In genomic region chr10:47705698-47706414, GRCh38 we compare ENCODE assay signal across 8 cellular contexts. TPM values are rescaled to one million over a fixed set of nuclear protein-coding genes. Genes with fewer than 3 reads are reported as not detected.
DNase-seq lines count a peak whose midpoint lies in the region; ATAC-seq and TF ChIP-seq lines count a peak whose summit lies in the region.
"Not testable (repeated sequence)": the region's sequence is repeated elsewhere in the genome, so short reads cannot be mapped to it uniquely, and the experiment has no call there.

No MANE protein-coding gene starts in this region.

- TF ChIP-seq CTCF in CD4-positive, alpha-beta T cell (IDR thresholded peaks at IDR 0.05); foreskin keratinocyte (conservative IDR thresholded peaks at IDR 0.05); nephron progenitor cell (IDR thresholded peaks at IDR 0.05): not testable (repeated sequence)

- not testable (repeated sequence) for H3K4me1 Mint-ChIP-seq in CD4-positive, alpha-beta T cell (ENCODE audit: low read depth); T-helper 2 cell treated with Interferon-gamma antibody and Interleukin-4, amounts not matched to agents 5 μg/mL and 100 μg/mL, for 36 hours (ENCODE audit: low read depth); activated naive CD4-positive, alpha-beta T cell treated with anti-CD3 and anti-CD28 coated beads, Interleukin-2, amount 10 ng/mL, durations not matched to agents 7 days and 5 days; nephron progenitor cell

- H3K27me3 Mint-ChIP-seq in CD4-positive, alpha-beta T cell; T-helper 2 cell treated with Interferon-gamma antibody and Interleukin-4, amounts not matched to agents 5 μg/mL and 100 μg/mL, for 36 hours (ENCODE audit: low read depth); activated naive CD4-positive, alpha-beta T cell treated with anti-CD3 and anti-CD28 coated beads, Interleukin-2, amount 10 ng/mL, durations not matched to agents 7 days and 5 days; nephron progenitor cell (ENCODE audit: low read depth, poor library complexity): not testable (repeated sequence)

- peak overlapping the region; percentile 63 for H3K4me3 Mint-ChIP-seq in CD4-positive, alpha-beta T cell
- H3K4me3 Mint-ChIP-seq in T-helper 2 cell treated with Interferon-gamma antibody and Interleukin-4, amounts not matched to agents 5 μg/mL and 100 μg/mL, for 36 hours, result peak overlapping the region; percentile 57
- peak overlapping the region; percentile 49 for H3K4me3 Mint-ChIP-seq in activated naive CD4-positive, alpha-beta T cell treated with anti-CD3 and anti-CD28 coated beads, Interleukin-2, amount 10 ng/mL, durations not matched to agents 7 days and 5 days
- peak overlapping the region; percentile 70 for H3K4me3 Mint-ChIP-seq in nephron progenitor cell

- H3K4me1 ChIP-seq in foreskin keratinocyte, result not testable (repeated sequence)

- H3K27ac Mint-ChIP-seq in CD4-positive, alpha-beta T cell; activated naive CD4-positive, alpha-beta T cell treated with anti-CD3 and anti-CD28 coated beads, Interleukin-2, amount 10 ng/mL, durations not matched to agents 7 days and 5 days; nephron progenitor cell: not testable (repeated sequence)
- H3K27ac Mint-ChIP-seq in T-helper 2 cell treated with Interferon-gamma antibody and Interleukin-4, amounts not matched to agents 5 μg/mL and 100 μg/mL, for 36 hours, result peak overlapping the region; percentile 49

- POLR2A ChIA-PET in CD4-positive, alpha-beta T cell (lab: Charles Lee), result not testable (repeated sequence)

- not testable (repeated sequence) for H3K27ac ChIP-seq in CD4-positive, alpha-beta T cell (ENCODE audit: low read depth, low read length)
- H3K27ac ChIP-seq in foreskin keratinocyte, result peak overlapping the region; percentile 90

- intact Hi-C loops in CD4-positive, alpha-beta T cell (cut with DNase I, micrococcal nuclease), result not testable (repeated sequence)

- DNase-seq in CD4-positive, alpha-beta T cell, result peak; percentile 52 to 76 (median 66)
- peak; percentile 65 for DNase-seq in T-helper 2 cell treated with Interferon-gamma antibody and Interleukin-4, amounts not matched to agents 5 μg/mL and 100 μg/mL, for 36 hours (ENCODE audit: low spot score)
- DNase-seq in activated naive CD4-positive, alpha-beta T cell treated with anti-CD3 and anti-CD28 coated beads, Interleukin-2, amount 10 ng/mL, durations not matched to agents 7 days and 5 days, result peak; percentile 79
- not testable (repeated sequence) for DNase-seq in foreskin keratinocyte
- DNase-seq in nephron progenitor cell, result peak; percentile 79
- peak; percentile 48 to 52 for DNase-seq in stimulated activated CD8-positive, alpha-beta memory T cell treated with anti-CD3 and anti-CD28 coated beads, Interleukin-2, amount 100 ng/mL, for 1 hour (ENCODE audit: low read depth in 2 of 2)

- ATAC-seq in CD4-positive, alpha-beta T cell (ENCODE audit: poor library complexity), result peak; percentile 95
- peak; percentile 98 for ATAC-seq in GM21529 (IDR thresholded peaks at IDR 0.05; ENCODE audit: unreplicated experiment)
- ATAC-seq in HG03432 (IDR thresholded peaks at IDR 0.05; ENCODE audit: unreplicated experiment), result peak; percentile 97
- peak; percentile 96 for ATAC-seq in foreskin keratinocyte

- H3K27me3 ChIP-seq in CD4-positive, alpha-beta T cell (ENCODE audit: control insufficient read depth, insufficient read depth, low read length); foreskin keratinocyte: not testable (repeated sequence)

- not testable (repeated sequence) for H3K9me3 ChIP-seq in CD4-positive, alpha-beta T cell (ENCODE audit: control insufficient read depth, low read length)

- CTCF ChIA-PET in CD4-positive, alpha-beta T cell (lab: Charles Lee); activated naive CD4-positive, alpha-beta T cell treated with anti-CD3 and anti-CD28 coated beads, Interleukin-2, amount 10 ng/mL, durations not matched to agents 7 days and 5 days (lab: Charles Lee): not testable (repeated sequence)

- not testable (repeated sequence) for H3K9me3 Mint-ChIP-seq in CD4-positive, alpha-beta T cell; T-helper 2 cell treated with Interferon-gamma antibody and Interleukin-4, amounts not matched to agents 5 μg/mL and 100 μg/mL, for 36 hours; activated naive CD4-positive, alpha-beta T cell treated with anti-CD3 and anti-CD28 coated beads, Interleukin-2, amount 10 ng/mL, durations not matched to agents 7 days and 5 days; nephron progenitor cell

- H3K36me3 Mint-ChIP-seq in CD4-positive, alpha-beta T cell (ENCODE audit: low read depth); T-helper 2 cell treated with Interferon-gamma antibody and Interleukin-4, amounts not matched to agents 5 μg/mL and 100 μg/mL, for 36 hours (ENCODE audit: low read depth); activated naive CD4-positive, alpha-beta T cell treated with anti-CD3 and anti-CD28 coated beads, Interleukin-2, amount 10 ng/mL, durations not matched to agents 7 days and 5 days; nephron progenitor cell (ENCODE audit: low read depth): not testable (repeated sequence)

RNA-seq across cellular contexts. Expression of gene SYT15B, which starts 57.5 kb away (rescaled TPM):
- under 1 TPM in 1 of 2 experiments, not detected in 1; 0.08 TPM for total RNA-seq in CD4-positive, alpha-beta T cell
- total RNA-seq in foreskin keratinocyte, result not detected in 2 replicates
- polyA plus RNA-seq in foreskin keratinocyte, result not detected in 2 replicates
